1 cellular context compared by ENCODE assay signal in genomic region chr9:14383815-14384214, GRCh38.
TF ChIP-seq lines count a peak whose summit lies in the region.

No MANE protein-coding gene starts in this region.

TF ChIP-seq in H1, 55 proteins besides CTCF, POLR2A, EP300 and RAD21:
- no peak for TF ChIP-seq BACH1 (IDR thresholded peaks at IDR 0.05; ENCODE audit: low read length)
- 0 out of 2 replicates have a peak, but pooled peaks have one; percentile 34 for TF ChIP-seq E2F6 (IDR thresholded peaks at IDR 0.05)
